Comparison of ENCODE assay signal across 1 cellular context in the genomic region with DNA sequence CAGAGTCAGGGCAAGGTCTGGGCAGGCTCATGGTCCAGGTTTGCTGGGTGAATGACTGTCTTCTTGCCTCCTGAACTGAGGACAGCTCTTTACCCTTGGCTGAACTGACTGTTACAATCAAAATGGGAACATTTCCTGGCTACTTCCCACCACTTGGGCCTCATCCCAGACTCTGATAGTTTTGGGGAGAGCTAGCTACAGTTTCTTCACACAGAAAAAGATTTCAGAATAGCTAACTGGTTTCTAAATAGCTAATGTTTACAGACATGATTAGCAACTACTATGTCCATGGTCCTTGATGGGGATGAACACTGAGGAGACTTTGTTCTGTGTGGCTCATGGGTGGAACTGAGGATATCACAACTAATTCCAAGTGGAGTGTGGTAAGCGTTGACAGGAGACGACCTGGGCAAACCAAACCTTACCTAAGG.
TF ChIP-seq lines count a peak whose summit lies in the region.

No MANE protein-coding gene starts in this region.

TF ChIP-seq in H1, 55 proteins besides CTCF, POLR2A, EP300 and RAD21:
- TF ChIP-seq SP1 (IDR thresholded peaks at IDR 0.05; ENCODE audit: low read depth, low read length): no peak
- TF ChIP-seq SAP30 (IDR thresholded peaks at IDR 0.05; ENCODE audit: insufficient read depth, insufficient replicate concordance, low read length): no peak
- no peak for TF ChIP-seq ASH2L (IDR thresholded peaks at IDR 0.05; ENCODE audit: low read length)
- no peak for TF ChIP-seq POU5F1 (IDR thresholded peaks at IDR 0.05; ENCODE audit: low read depth, low read length)
- no peak for TF ChIP-seq TCF12 (IDR thresholded peaks at IDR 0.05; ENCODE audit: low read depth, low read length)
